1 cellular context compared by ENCODE assay signal in genomic region chr13:94749162-94749561, GRCh38.
TF ChIP-seq lines count a peak whose summit lies in the region.

No MANE protein-coding gene starts in this region.

TF ChIP-seq in GM23338, 12 proteins besides CTCF, POLR2A, EP300 and RAD21 (continued from another document):
- TF ChIP-seq, protein P1, sequence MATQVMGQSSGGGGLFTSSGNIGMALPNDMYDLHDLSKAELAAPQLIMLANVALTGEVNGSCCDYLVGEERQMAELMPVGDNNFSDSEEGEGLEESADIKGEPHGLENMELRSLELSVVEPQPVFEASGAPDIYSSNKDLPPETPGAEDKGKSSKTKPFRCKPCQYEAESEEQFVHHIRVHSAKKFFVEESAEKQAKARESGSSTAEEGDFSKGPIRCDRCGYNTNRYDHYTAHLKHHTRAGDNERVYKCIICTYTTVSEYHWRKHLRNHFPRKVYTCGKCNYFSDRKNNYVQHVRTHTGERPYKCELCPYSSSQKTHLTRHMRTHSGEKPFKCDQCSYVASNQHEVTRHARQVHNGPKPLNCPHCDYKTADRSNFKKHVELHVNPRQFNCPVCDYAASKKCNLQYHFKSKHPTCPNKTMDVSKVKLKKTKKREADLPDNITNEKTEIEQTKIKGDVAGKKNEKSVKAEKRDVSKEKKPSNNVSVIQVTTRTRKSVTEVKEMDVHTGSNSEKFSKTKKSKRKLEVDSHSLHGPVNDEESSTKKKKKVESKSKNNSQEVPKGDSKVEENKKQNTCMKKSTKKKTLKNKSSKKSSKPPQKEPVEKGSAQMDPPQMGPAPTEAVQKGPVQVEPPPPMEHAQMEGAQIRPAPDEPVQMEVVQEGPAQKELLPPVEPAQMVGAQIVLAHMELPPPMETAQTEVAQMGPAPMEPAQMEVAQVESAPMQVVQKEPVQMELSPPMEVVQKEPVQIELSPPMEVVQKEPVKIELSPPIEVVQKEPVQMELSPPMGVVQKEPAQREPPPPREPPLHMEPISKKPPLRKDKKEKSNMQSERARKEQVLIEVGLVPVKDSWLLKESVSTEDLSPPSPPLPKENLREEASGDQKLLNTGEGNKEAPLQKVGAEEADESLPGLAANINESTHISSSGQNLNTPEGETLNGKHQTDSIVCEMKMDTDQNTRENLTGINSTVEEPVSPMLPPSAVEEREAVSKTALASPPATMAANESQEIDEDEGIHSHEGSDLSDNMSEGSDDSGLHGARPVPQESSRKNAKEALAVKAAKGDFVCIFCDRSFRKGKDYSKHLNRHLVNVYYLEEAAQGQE (IDR thresholded peaks at IDR 0.05; ENCODE audit: unreplicated experiment) = no peak
- TF ChIP-seq ZNF331 (CRISPR knock-in tag; IDR thresholded peaks at IDR 0.05; ENCODE audit: low read depth) (no peak), EZH2phosphoT487 (IDR thresholded peaks at IDR 0.05; ENCODE audit: unreplicated experiment) (no peak), STAT1 (IDR thresholded peaks at IDR 0.05; ENCODE audit: unreplicated experiment) (no peak), CREB1 (CRISPR knock-in tag; IDR thresholded peaks at IDR 0.05; ENCODE audit: low read depth) (no peak), ZNF462 (CRISPR knock-in tag; IDR thresholded peaks at IDR 0.05) (no peak), JUNB (IDR thresholded peaks at IDR 0.05; ENCODE audit: unreplicated experiment) (no peak), ZNF114 (CRISPR knock-in tag; IDR thresholded peaks at IDR 0.05) (no peak), NANOG (IDR thresholded peaks at IDR 0.05; ENCODE audit: borderline replicate concordance) (no peak)
- TF ChIP-seq, protein P2, sequence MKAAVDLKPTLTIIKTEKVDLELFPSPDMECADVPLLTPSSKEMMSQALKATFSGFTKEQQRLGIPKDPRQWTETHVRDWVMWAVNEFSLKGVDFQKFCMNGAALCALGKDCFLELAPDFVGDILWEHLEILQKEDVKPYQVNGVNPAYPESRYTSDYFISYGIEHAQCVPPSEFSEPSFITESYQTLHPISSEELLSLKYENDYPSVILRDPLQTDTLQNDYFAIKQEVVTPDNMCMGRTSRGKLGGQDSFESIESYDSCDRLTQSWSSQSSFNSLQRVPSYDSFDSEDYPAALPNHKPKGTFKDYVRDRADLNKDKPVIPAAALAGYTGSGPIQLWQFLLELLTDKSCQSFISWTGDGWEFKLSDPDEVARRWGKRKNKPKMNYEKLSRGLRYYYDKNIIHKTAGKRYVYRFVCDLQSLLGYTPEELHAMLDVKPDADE (IDR thresholded peaks at IDR 0.05) = no peak
